In genomic region chr13:33455291-33455690, GRCh38 we compare ENCODE assay signal across 1 cellular context.
TF ChIP-seq lines count a peak whose summit lies in the region.

No MANE protein-coding gene starts in this region.

TF ChIP-seq in WTC11, 78 proteins besides CTCF, POLR2A, EP300 and RAD21 (continued from another document):
- TF ChIP-seq MLX (CRISPR knock-in tag; IDR thresholded peaks at IDR 0.05) = no peak
